Comparison of ENCODE assay signal across 8 cellular contexts in genomic region chr13:29713841-29714240, GRCh38.
DNase-seq lines count a peak whose midpoint lies in the region; ATAC-seq, FAIRE-seq and TF ChIP-seq lines count a peak whose summit lies in the region.

No MANE protein-coding gene starts in this region.

- no peaks in the 10 kb centered on the region for H4K20me1 ChIP-seq in neural progenitor cell (ENCODE audit: low read depth)

- H3K27ac ChIP-seq in neural progenitor cell (no peak overlapping the region), mesenchymal stem cell (ENCODE audit: low read length, poor library complexity, severe bottlenecking) (no peak overlapping the region)

- no peak overlapping the region for H3K18ac ChIP-seq in mesenchymal stem cell (ENCODE audit: low read depth in 1 of 2, low read length in 2 of 2)

- ATAC-seq in GM19023 (IDR thresholded peaks at IDR 0.05; ENCODE audit: unreplicated experiment), result no peak

- H3K14ac ChIP-seq in mesenchymal stem cell (ENCODE audit: low read length in 2 of 2), result no peak overlapping the region

- H4K91ac ChIP-seq in mesenchymal stem cell (ENCODE audit: low read length), result no peak overlapping the region

- no peaks in the 10 kb centered on the region for H3F3A ChIP-seq in neural progenitor cell (ENCODE audit: low read depth)

- H3K9ac ChIP-seq in neural progenitor cell, result no peak overlapping the region
- H3K9ac ChIP-seq in mesenchymal stem cell (ENCODE audit: low read length), result no peak overlapping the region

- no peak overlapping the region for H3K4me2 ChIP-seq in neural progenitor cell
- no peak overlapping the region for H3K4me2 ChIP-seq in mesenchymal stem cell (ENCODE audit: low read length, poor library complexity, severe bottlenecking)

- no peak overlapping the region for H3K23ac ChIP-seq in mesenchymal stem cell (ENCODE audit: low read length in 2 of 2)

- H3K27me3 ChIP-seq in bronchial epithelial cell (ENCODE audit: control insufficient read depth, insufficient read depth, low read length) (peaks cover 8% of the 10 kb centered on the region), neural progenitor cell (no peaks in the 10 kb centered on the region), mesenchymal stem cell (ENCODE audit: control insufficient read depth in 1 of 2, insufficient read depth in 1 of 2, low read length in 2 of 2) (peaks cover 3 to 12% of the 10 kb centered on the region in 2 experiments)

- H3K4me3 ChIP-seq in bronchial epithelial cell (ENCODE audit: low read depth, low read length) (no peak overlapping the region), neural progenitor cell (no peak overlapping the region), mesenchymal stem cell (ENCODE audit: insufficient read depth in 1 of 2, low read depth in 1 of 2, low read length in 2 of 2) (no peak overlapping the region)

- H3K36me3 ChIP-seq in bronchial epithelial cell (ENCODE audit: control insufficient read depth, insufficient read depth, low read length) (no peaks in the 10 kb centered on the region), neural progenitor cell (no peaks in the 10 kb centered on the region), mesenchymal stem cell (ENCODE audit: control insufficient read depth in 1 of 2, insufficient read depth in 2 of 2, low read depth in 1 of 2, low read length in 2 of 2) (no peaks in the 10 kb centered on the region)

- H2BK120ac ChIP-seq in mesenchymal stem cell (ENCODE audit: low read depth, low read length), result no peak overlapping the region

- DNase-seq in EH (ENCODE audit: low read depth), result peak; percentile 30
- DNase-seq in KBM-7, result peak; percentile 38
- no peak for DNase-seq in bronchial epithelial cell (ENCODE audit: low read depth)
- DNase-seq in neural progenitor cell (ENCODE audit: low spot score), result no peak
- no peak for DNase-seq in mesenchymal stem cell
- DNase-seq in G401 (ENCODE audit: low spot score), result no peak
- no peak for DNase-seq in stimulated activated CD4-positive, alpha-beta T cell treated with anti-CD3 and anti-CD28 coated beads, Interleukin-4, amount 100 ng/mL, for 1 hour

- no peaks in the 10 kb centered on the region for H3K9me3 ChIP-seq in neural progenitor cell (ENCODE audit: low read depth)
- H3K9me3 ChIP-seq in mesenchymal stem cell (ENCODE audit: control insufficient read depth, low read length), result peaks cover 21% of the 10 kb centered on the region

- H2AK5ac ChIP-seq in mesenchymal stem cell (ENCODE audit: low read length, severe bottlenecking), result no peak overlapping the region

- H3K4me1 ChIP-seq in neural progenitor cell (no peaks in the 10 kb centered on the region), mesenchymal stem cell (ENCODE audit: control insufficient read depth, insufficient read depth, low read depth, low read length) (no peaks in the 10 kb centered on the region)

- no peak overlapping the region for H2AFZ ChIP-seq in neural progenitor cell (replicated peaks)
- H2AFZ ChIP-seq in mesenchymal stem cell (ENCODE audit: low read depth, low read length), result no peak overlapping the region

- H3K9me3 Mint-ChIP-seq in neural progenitor cell, result peaks cover 4% of the 10 kb centered on the region

- H3K4me3 Mint-ChIP-seq in neural progenitor cell, result no peak overlapping the region

- FAIRE-seq in bronchial epithelial cell (lab: Jason Lieb, UNC), result no peak

- no peak overlapping the region for H2BK5ac ChIP-seq in mesenchymal stem cell (ENCODE audit: low read depth, low read length, poor library complexity, severe bottlenecking)

- peaks cover 15% of the 10 kb centered on the region for H3K4me1 Mint-ChIP-seq in neural progenitor cell

- no peak overlapping the region for H2BK12ac ChIP-seq in mesenchymal stem cell (ENCODE audit: low read length in 2 of 2)

- H3K79me2 ChIP-seq in neural progenitor cell (ENCODE audit: low read depth), result no peaks in the 10 kb centered on the region

- H3K79me1 ChIP-seq in mesenchymal stem cell (replicated peaks; ENCODE audit: low read length, poor library complexity, severe bottlenecking), result no peaks in the 10 kb centered on the region

- peaks cover under 1% of the 10 kb centered on the region for H3K27me3 Mint-ChIP-seq in neural progenitor cell (ENCODE audit: insufficient read depth, low read depth)

- H4K8ac ChIP-seq in mesenchymal stem cell (ENCODE audit: low read length), result no peak overlapping the region

- 14% methylated on average over 1 of the region's 2 CpGs for WGBS in mesenchymal stem cell

- no peak overlapping the region for H3K4ac ChIP-seq in mesenchymal stem cell (ENCODE audit: low read depth in 1 of 2, low read length in 2 of 2)

- H3K36me3 Mint-ChIP-seq in neural progenitor cell, result no peaks in the 10 kb centered on the region

- TF ChIP-seq CTCF in bronchial epithelial cell (IDR thresholded peaks at IDR 0.05; ENCODE audit: insufficient read depth, low read length, severe bottlenecking), result peak; percentile 34
- TF ChIP-seq CTCF in neural progenitor cell (IDR thresholded peaks at IDR 0.05), result peak; percentile 72

- H3K27ac Mint-ChIP-seq in neural progenitor cell, result no peak overlapping the region

- H2BK15ac ChIP-seq in mesenchymal stem cell (ENCODE audit: low read depth, poor library complexity, severe bottlenecking), result no peak overlapping the region

- in situ Hi-C loops in KBM-7 (cut with MboI; ENCODE audit: low pct_unique_long_range_greater_than_20kb, low sequenced_read_pairs), result loop anchor here (25.0 kb wide), 1 partner anchor 202 kb away; no protein-coding TSS in a partner anchor
- in situ Hi-C loops in G401 (cut with HindIII; ENCODE audit: low sequenced_read_pairs), result no loop called here

Comparison
In these comparisons a context has a peak if more than half of its experiments do, and no peak if none do; other contexts are left out.
1. DNase-seq: peak in EH (single experiment) and KBM-7 (single experiment); none in bronchial epithelial cell (single experiment), neural progenitor cell (single experiment), mesenchymal stem cell (single experiment), G401 (single experiment) and stimulated activated CD4-positive, alpha-beta T cell treated with anti-CD3 and anti-CD28 coated beads, Interleukin-4, amount 100 ng/mL, for 1 hour (single experiment).